ENCODE assay signal across 10 cellular contexts in genomic region chr6:109892451-109893435, GRCh38.
A peak's percentile ranks its signal among the peaks of the same experiment; 100 is the strongest.
DNase-seq lines count a peak whose midpoint lies in the region; ATAC-seq and TF ChIP-seq lines count a peak whose summit lies in the region.
"Had no signal": no experiment of that assay in that cellular context is flagged by ENCODE, and none has a peak within 500 bp of the region (broad histone marks: within the 10 kb centered on the region; RNA-seq: fewer than 3 reads in every experiment).

No MANE protein-coding gene starts in this region.

- peak; percentile 96 for DNase-seq in DMS53 (lab: John Stamatoyannopoulos, UW)
- DNase-seq in NCI-H2196 (lab: John Stamatoyannopoulos, UW; ENCODE audit: unreplicated experiment), result peak; percentile 89
- peak; percentile 85 for DNase-seq in epithelial cell of esophagus (ENCODE audit: low read depth)
- DNase-seq in OCI-M1 (lab: John Stamatoyannopoulos, UW), result no peak
- DNase-seq in foreskin melanocyte, result no peak
- no peak for DNase-seq in SKM-1 (lab: John Stamatoyannopoulos, UW; ENCODE audit: unreplicated experiment)
- DNase-seq: activated T-cell treated with anti-CD3 and anti-CD28 coated beads for 4 hours, cortex of kidney had no signal

- no peak overlapping the region for H3K4me3 Mint-ChIP-seq in nephron

- H3K27me3 Mint-ChIP-seq in nephron (ENCODE audit: low read depth), result peaks cover 4% of the 10 kb centered on the region

- TF ChIP-seq CTCF in epithelial cell of esophagus (IDR thresholded peaks at IDR 0.05; ENCODE audit: insufficient read depth, low read depth, low read length, missing control alignments) (no peak), nephron (IDR thresholded peaks at IDR 0.05; ENCODE audit: unreplicated experiment in 3 of 3) (no peak)

- peak overlapping the region; percentile 77 to 92 (median 81) for H3K27ac Mint-ChIP-seq in nephron

- no peak for ATAC-seq in HG02973 (IDR thresholded peaks at IDR 0.05; ENCODE audit: unreplicated experiment)

- no peaks in the 10 kb centered on the region for H3K9me3 Mint-ChIP-seq in nephron

- no peak overlapping the region for H3K4me3 ChIP-seq in epithelial cell of esophagus (ENCODE audit: low read length)

- H3K4me1 Mint-ChIP-seq in nephron, result no peaks in the 10 kb centered on the region

- H3K36me3 Mint-ChIP-seq in nephron (ENCODE audit: low read depth), result no peaks in the 10 kb centered on the region

Comparison
In these comparisons a context has a peak if more than half of its experiments do, and no peak if none do; other contexts are left out.
1. DNase-seq: peak in DMS53 (single experiment), NCI-H2196 (single experiment) and epithelial cell of esophagus (single experiment); none in OCI-M1 (single experiment), foreskin melanocyte (single experiment) and SKM-1 (single experiment).